8 cellular contexts compared by ENCODE assay signal in genomic region chr16:71894921-71895678, GRCh38. TPM values are rescaled to one million over a fixed set of nuclear protein-coding genes. Genes with fewer than 3 reads are reported as not detected.
DNase-seq lines count a peak whose midpoint lies in the region; ATAC-seq and TF ChIP-seq lines count a peak whose summit lies in the region.

Gene IST1, plus strand, starts transcription at chr16:71895531. Its CDS starts 20,110 bp downstream, at chr16:71915641.

- no peaks in the 10 kb centered on the region for H3K9me3 ChIP-seq in ovary
- no peaks in the 10 kb centered on the region for H3K9me3 ChIP-seq in thyroid gland

- H3K4me3 Mint-ChIP-seq in activated naive CD8-positive, alpha-beta T cell treated with anti-CD3 and anti-CD28 coated beads for 36 hours = peak within 1 kb of the TSS; percentile 98
- H3K4me3 Mint-ChIP-seq in glutamatergic neuron (ENCODE audit: unreplicated experiment) = peak within 1 kb of the TSS; percentile 96

- H3K27ac Mint-ChIP-seq in activated naive CD8-positive, alpha-beta T cell treated with anti-CD3 and anti-CD28 coated beads for 36 hours = peak within 1 kb of the TSS; percentile 96
- H3K27ac Mint-ChIP-seq in glutamatergic neuron (ENCODE audit: unreplicated experiment) = peak within 1 kb of the TSS; percentile 99

- H3K4me1 ChIP-seq in ovary (ENCODE audit: insufficient read depth) = peaks cover 11% of the 10 kb centered on the region
- H3K4me1 ChIP-seq in thyroid gland = peaks cover 15 to 35% of the 10 kb centered on the region in 2 donors

- CTCF ChIA-PET in GM10248 (lab: Yijun Ruan, JAX) = interaction anchor here (7.9 kb wide), 1 partner anchor 12 kb away, joined by 76 read pairs; the partner anchor contains the start of gene ZNF821

- TF ChIP-seq CTCF in GM10248 (IDR thresholded peaks at IDR 0.05; ENCODE audit: control extremely low read depth, extremely low read depth, low read depth, missing control alignments) (no peak), glutamatergic neuron (IDR thresholded peaks at IDR 0.05; ENCODE audit: partially characterized antibody, unreplicated experiment) (no peak), ovary (IDR thresholded peaks at IDR 0.05) (peak in 1 of 3 donors; percentile 16), thyroid gland (IDR thresholded peaks at IDR 0.05) (peak in 2 of 6 experiments; percentile 14 to 15)

- POLR2A ChIA-PET in GM10248 (lab: Yijun Ruan, JAX) = interaction anchor here (0.7 kb wide), 1 partner anchor 10 kb away, joined by 3 read pairs; no protein-coding TSS in a partner anchor

- peaks cover 11% of the 10 kb centered on the region for H3K36me3 Mint-ChIP-seq in activated naive CD8-positive, alpha-beta T cell treated with anti-CD3 and anti-CD28 coated beads for 36 hours
- no peaks in the 10 kb centered on the region for H3K36me3 Mint-ChIP-seq in glutamatergic neuron (ENCODE audit: unreplicated experiment)

- intact Hi-C loops in ovary (cut with DNase I) (no loop called here), thyroid gland (cut with DNase I) (no loop called here)

- peak within 1 kb of the TSS; percentile 72 for H3K4me3 ChIP-seq in ovary
- H3K4me3 ChIP-seq in thyroid gland (replicated peaks in 1 of 3) = peak within 1 kb of the TSS; percentile 50 to 92 (median 76)

- peak; percentile 78 for ATAC-seq in HG02588 (IDR thresholded peaks at IDR 0.05; ENCODE audit: unreplicated experiment)

- H3K27me3 Mint-ChIP-seq in activated naive CD8-positive, alpha-beta T cell treated with anti-CD3 and anti-CD28 coated beads for 36 hours = no peaks in the 10 kb centered on the region
- peaks cover 11% of the 10 kb centered on the region for H3K27me3 Mint-ChIP-seq in glutamatergic neuron (ENCODE audit: unreplicated experiment)

- peaks cover 19% of the 10 kb centered on the region for H3K4me1 Mint-ChIP-seq in activated naive CD8-positive, alpha-beta T cell treated with anti-CD3 and anti-CD28 coated beads for 36 hours
- H3K4me1 Mint-ChIP-seq in glutamatergic neuron (ENCODE audit: low read depth, unreplicated experiment) = peaks cover 3% of the 10 kb centered on the region

- H3K27ac ChIP-seq in ovary = peak within 1 kb of the TSS; percentile 78 to 84
- peak within 1 kb of the TSS; percentile 94 to 98 (median 98) for H3K27ac ChIP-seq in thyroid gland

- DNase-seq in GM10248 (ENCODE audit: extremely low spot score) (peak; percentile 97), NCI-H1092 (lab: John Stamatoyannopoulos, UW) (peak; percentile 97), SKM-1 treated with dmso at 0.1 percent for 144 hours (lab: John Stamatoyannopoulos, UW; ENCODE audit: unreplicated experiment) (peak; percentile 97), glutamatergic neuron (peak; percentile 98), ovary (peak; percentile 98 to 99 (median 98)), thyroid gland (peak; percentile 98 to 99)
- peak; percentile 99 for DNase-seq in activated naive CD8-positive, alpha-beta T cell treated with anti-CD3 and anti-CD28 coated beads for 36 hours

- no peaks in the 10 kb centered on the region for H3K9me3 Mint-ChIP-seq in activated naive CD8-positive, alpha-beta T cell treated with anti-CD3 and anti-CD28 coated beads for 36 hours
- H3K9me3 Mint-ChIP-seq in glutamatergic neuron (ENCODE audit: unreplicated experiment) = peaks cover 12% of the 10 kb centered on the region

- TF ChIP-seq POLR2A in ovary (IDR thresholded peaks at IDR 0.05) (peak; percentile 87), thyroid gland (IDR thresholded peaks at IDR 0.05) (peak; percentile 83 to 96)

- H3K27me3 ChIP-seq in ovary = no peaks in the 10 kb centered on the region
- no peaks in the 10 kb centered on the region for H3K27me3 ChIP-seq in thyroid gland

- 0% methylated on average over 47 to 67 of the region's 67 CpGs for WGBS in ovary, 3 donors
- 0 to 1% methylated on average over 37 to 46 of the region's 67 CpGs for WGBS in thyroid gland, 2 donors

- TF ChIP-seq EP300 in ovary (IDR thresholded peaks at IDR 0.05) = peak; percentile 65

- no peaks in the 10 kb centered on the region for H3K36me3 ChIP-seq in ovary
- H3K36me3 ChIP-seq in thyroid gland = no peaks in the 10 kb centered on the region

RNA-seq across cellular contexts. Expression of gene IST1, which starts in this region (rescaled TPM):
- total RNA-seq in activated naive CD8-positive, alpha-beta T cell treated with anti-CD3 and anti-CD28 coated beads for 36 hours = 100 to 1,000 TPM; 158 to 163 TPM
- total RNA-seq in glutamatergic neuron (ENCODE audit: unreplicated experiment) (271 TPM), ovary (100 to 1,000 TPM; 140 to 200 (median 169) TPM), thyroid gland (100 to 1,000 TPM; 215 to 253 (median 223) TPM)
- polyA plus RNA-seq in ovary = 100 to 1,000 TPM; 119 to 324 TPM

Comparison
In these comparisons a context has a peak if more than half of its experiments do, and no peak if none do; other contexts are left out.
1. Peak in every context shown above with its lines: DNase-seq, ATAC-seq, H3K4me3 ChIP-seq and H3K27ac ChIP-seq.